ENCODE assay signal across 8 cellular contexts in genomic region chr20:297925-298754, GRCh38. TPM values are rescaled to one million over a fixed set of nuclear protein-coding genes. Genes with fewer than 3 reads are reported as not detected.
DNase-seq lines count a peak whose midpoint lies in the region; ATAC-seq, FAIRE-seq and TF ChIP-seq lines count a peak whose summit lies in the region.

No MANE protein-coding gene starts in this region.

- peak; percentile 94 for FAIRE-seq in GM12891 (lab: Jason Lieb, UNC)

- peaks cover 20% of the 10 kb centered on the region for H3K4me1 ChIP-seq in skeletal muscle satellite cell (ENCODE audit: control insufficient read depth, insufficient read depth, low read length)

- peak overlapping the region; percentile 93 for H3K4me2 ChIP-seq in skeletal muscle satellite cell (ENCODE audit: low read length)

- no peaks in the 10 kb centered on the region for H3K27me3 ChIP-seq in skeletal muscle satellite cell (ENCODE audit: control insufficient read depth, insufficient read depth, low read length)

- no peak for DNase-seq in GM12891 (ENCODE audit: insufficient read length, low spot score)
- peak; percentile 88 for DNase-seq in NB4 (ENCODE audit: low read depth)
- peak; percentile 8 for DNase-seq in T-helper 22 cell (ENCODE audit: low read depth)
- peak; percentile 58 to 78 for DNase-seq in T47D (ENCODE audit: low read depth in 1 of 2, low spot score in 1 of 2)
- peak; percentile 26 for DNase-seq in iPS-NIHi11 (ENCODE audit: low spot score)
- DNase-seq in OCI-M2 (lab: John Stamatoyannopoulos, UW; ENCODE audit: unreplicated experiment): no peak

- no peak for TF ChIP-seq CTCF in NB4 (IDR thresholded peaks at IDR 0.05; ENCODE audit: low read depth, low read length)

- peak overlapping the region; percentile 96 for H3K9ac ChIP-seq in skeletal muscle satellite cell (ENCODE audit: low read depth, low read length)

- H3K9me3 ChIP-seq in skeletal muscle satellite cell (replicated peaks; ENCODE audit: low read length): no peaks in the 10 kb centered on the region

- no peak; the same call in none of the 2 replicates for TF ChIP-seq POLR2A in GM12891 (IDR thresholded peaks at IDR 0.05; ENCODE audit: low read depth, low read length)
- peak; percentile 64 for TF ChIP-seq POLR2A in NB4 (IDR thresholded peaks at IDR 0.05; ENCODE audit: extremely low read depth, insufficient read length)

- peak; percentile 14 for ATAC-seq in HG02571 (IDR thresholded peaks at IDR 0.05; ENCODE audit: unreplicated experiment)

- in situ Hi-C loops in T47D (cut with HindIII; ENCODE audit: low pct_unique_long_range_greater_than_20kb, low sequenced_read_pairs): no loop called here

- peaks cover 3% of the 10 kb centered on the region for H3K36me3 ChIP-seq in skeletal muscle satellite cell (ENCODE audit: insufficient read depth, low read length)

- peak overlapping the region; percentile 95 for H3K4me3 ChIP-seq in NB4 (ENCODE audit: low read depth, low read length)
- peak overlapping the region; percentile 75 for H3K4me3 ChIP-seq in skeletal muscle satellite cell (ENCODE audit: low read length)

TF ChIP-seq in GM12891, 5 proteins besides CTCF, POLR2A, EP300 and RAD21:
- 0 out of 2 replicates have a peak, but pooled peaks have one; percentile 7 for TF ChIP-seq POU2F2 (IDR thresholded peaks at IDR 0.05; ENCODE audit: low read depth, low read length)
- TF ChIP-seq SPI1 (IDR thresholded peaks at IDR 0.05; ENCODE audit: low read depth, low read length): no peak
- TF ChIP-seq PAX5 (IDR thresholded peaks at IDR 0.05; ENCODE audit: insufficient read depth, low read length, severe bottlenecking): no peak
- TF ChIP-seq POLR2AphosphoS5 (IDR thresholded peaks at IDR 0.05; ENCODE audit: low read depth, low read length): peak; percentile 61; the same call in 1 of the 2 replicates
- TF ChIP-seq TAF1 (IDR thresholded peaks at IDR 0.05; ENCODE audit: low read depth, low read length): 0 out of 2 replicates have a peak, but pooled peaks have one; percentile 23

RNA-seq across cellular contexts. Expression of gene ZCCHC3, which starts 0.8 kb away (rescaled TPM):
- 14.4 TPM for polyA plus RNA-seq in GM12891 (2012; ENCODE audit: low read depth, missing spikeins)
- total RNA-seq in skeletal muscle satellite cell (2012; rRNA removed): 3.7 and 4.1 TPM in 2 replicates

RNA-seq across cellular contexts. Expression of gene C20orf96, which starts 7.6 kb away (rescaled TPM):
- 6.0 TPM for polyA plus RNA-seq in GM12891 (2012; ENCODE audit: low read depth, missing spikeins)
- 1.1 and 1.8 TPM in 2 replicates for total RNA-seq in skeletal muscle satellite cell (2012; rRNA removed)

RNA-seq across cellular contexts. Expression of gene SOX12, which starts 27.2 kb away (rescaled TPM):
- polyA plus RNA-seq in GM12891 (2012; ENCODE audit: low read depth, missing spikeins): 3.0 TPM
- total RNA-seq in skeletal muscle satellite cell (2012; rRNA removed): 3.3 and 4.2 TPM in 2 replicates

RNA-seq across cellular contexts. Expression of gene DEFB132, which starts 40.6 kb away (rescaled TPM):
- polyA plus RNA-seq in GM12891 (2012; ENCODE audit: low read depth, missing spikeins): not detected
- not detected in 2 replicates for total RNA-seq in skeletal muscle satellite cell (2012; rRNA removed)

RNA-seq across cellular contexts. Expression of gene NRSN2, which starts 48.8 kb away (rescaled TPM):
- polyA plus RNA-seq in GM12891 (2012; ENCODE audit: low read depth, missing spikeins): 13.1 TPM
- total RNA-seq in skeletal muscle satellite cell (2012; rRNA removed): 18.0 and 28.8 TPM in 2 replicates

Comparison
In these comparisons a context has a peak if more than half of its experiments do, and no peak if none do; other contexts are left out.
1. DNase-seq: peak in NB4 (single experiment), T-helper 22 cell (single experiment), T47D (2 of 2) and iPS-NIHi11 (single experiment); none in GM12891 (single experiment) and OCI-M2 (single experiment).